8 cellular contexts compared by ENCODE assay signal in the genomic region with DNA sequence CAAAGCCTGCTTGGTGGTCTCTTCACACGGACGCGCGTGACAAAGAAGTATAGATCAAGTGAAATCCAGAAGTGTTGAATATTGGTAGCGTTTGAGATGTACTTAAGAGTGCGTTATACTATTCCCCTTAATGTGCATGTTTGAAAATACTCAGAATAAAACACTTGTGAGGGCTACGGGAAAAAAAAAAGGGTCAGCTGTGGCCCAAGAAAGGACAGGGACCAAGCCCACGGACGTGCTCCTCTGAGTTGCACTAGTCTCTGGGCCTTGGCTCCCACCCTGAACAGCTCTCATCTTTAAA. TPM values are rescaled to one million over a fixed set of nuclear protein-coding genes. Genes with fewer than 3 reads are reported as not detected.
A peak's percentile ranks its signal among the peaks of the same experiment; 100 is the strongest.
DNase-seq lines count a peak whose midpoint lies in the region; ATAC-seq and TF ChIP-seq lines count a peak whose summit lies in the region.

No MANE protein-coding gene starts in this region.

- DNase-seq in T-cell (no peak), foreskin fibroblast (no peak), RKO (ENCODE audit: low spot score) (no peak), NCI-H146 (lab: John Stamatoyannopoulos, UW) (no peak), amniotic stem cell (lab: John Stamatoyannopoulos, UW) (no peak)

- peaks cover 24% of the 10 kb centered on the region for H3K36me3 Mint-ChIP-seq in T-cell

- peak overlapping the region; percentile 93 to 100 (median 100) for H3K4me3 Mint-ChIP-seq in T-cell

- no peaks in the 10 kb centered on the region for H3K9me3 ChIP-seq in skeletal muscle satellite cell (replicated peaks; ENCODE audit: low read length)

- peak overlapping the region; percentile 98 for H3K9ac ChIP-seq in skeletal muscle satellite cell (ENCODE audit: low read depth, low read length)

- H3K27me3 ChIP-seq in skeletal muscle satellite cell (ENCODE audit: control insufficient read depth, insufficient read depth, low read length), result no peaks in the 10 kb centered on the region

- peaks cover 3% of the 10 kb centered on the region for H3K4me1 ChIP-seq in skeletal muscle satellite cell (ENCODE audit: control insufficient read depth, insufficient read depth, low read length)

- H3K4me3 ChIP-seq in foreskin fibroblast (ENCODE audit: low read depth in 1 of 2, low read length in 2 of 2) (peak overlapping the region; percentile 76 to 100), skeletal muscle satellite cell (ENCODE audit: low read length) (peak overlapping the region; percentile 79)

- H3K27ac Mint-ChIP-seq in T-cell, result peak overlapping the region; percentile 97 to 98

- peaks cover 0 to 3% of the 10 kb centered on the region in 2 donors for H3K27me3 Mint-ChIP-seq in T-cell

- ATAC-seq in GM18861 (IDR thresholded peaks at IDR 0.05; ENCODE audit: unreplicated experiment), result peak; percentile 13
- no peak for ATAC-seq in T-cell (replicated peaks in 1 of 4)
- ATAC-seq in HG02610 (IDR thresholded peaks at IDR 0.05; ENCODE audit: unreplicated experiment), result no peak

- H3K4me2 ChIP-seq in skeletal muscle satellite cell (ENCODE audit: low read length), result peak overlapping the region; percentile 89

- CTCF ChIA-PET in T-cell (lab: Charles Lee), result no interaction called here

- POLR2A ChIA-PET in T-cell (lab: Charles Lee), result no interaction called here

- no peak for TF ChIP-seq CTCF in foreskin fibroblast (IDR thresholded peaks at IDR 0.05; ENCODE audit: low read depth, low read length)

- H3K9me3 Mint-ChIP-seq in T-cell, result no peaks in the 10 kb centered on the region

- H3K36me3 ChIP-seq in skeletal muscle satellite cell (ENCODE audit: insufficient read depth, low read length), result peaks cover 30% of the 10 kb centered on the region

- peaks cover 25 to 29% (median 25%) of the 10 kb centered on the region in 3 donors for H3K4me1 Mint-ChIP-seq in T-cell

RNA-seq across cellular contexts. Expression of a gene that starts 0.6 kb away (rescaled TPM):
- total RNA-seq in T-cell, result 10 to 100 TPM; 37.6 to 74.0 (median 68.4) TPM
- 54.2 and 59.4 TPM in 2 replicates for total RNA-seq in skeletal muscle satellite cell (2012; rRNA removed)

RNA-seq across cellular contexts. Expression of a gene that starts 13.3 kb away (rescaled TPM):
- 1 to 10 TPM in 2 of 5 donors, under 1 TPM in 2, not detected in 1; 0.67 to 2.1 (median 1.1) TPM for total RNA-seq in T-cell
- not detected in 2 replicates for total RNA-seq in skeletal muscle satellite cell (2012; rRNA removed)

RNA-seq across cellular contexts. Expression of a gene that starts 15.7 kb away (rescaled TPM):
- total RNA-seq in T-cell, result 10 to 100 TPM; 25.5 to 34.1 (median 29.3) TPM
- 8.1 and 8.5 TPM in 2 replicates for total RNA-seq in skeletal muscle satellite cell (2012; rRNA removed)

RNA-seq across cellular contexts. Expression of a gene that starts 19.9 kb away (rescaled TPM):
- total RNA-seq in T-cell, result 100 to 1,000 TPM; 199 to 248 (median 225) TPM
- 284 and 373 TPM in 2 replicates for total RNA-seq in skeletal muscle satellite cell (2012; rRNA removed)

RNA-seq across cellular contexts. Expression of a gene that starts 38.1 kb away (rescaled TPM):
- under 1 TPM in 4 of 5 donors, not detected in 1; 0.20 to 0.56 (median 0.38) TPM for total RNA-seq in T-cell
- total RNA-seq in skeletal muscle satellite cell (2012; rRNA removed), result not detected in 2 replicates
